Comparison of ENCODE assay signal across 21 cellular contexts in the genomic region with DNA sequence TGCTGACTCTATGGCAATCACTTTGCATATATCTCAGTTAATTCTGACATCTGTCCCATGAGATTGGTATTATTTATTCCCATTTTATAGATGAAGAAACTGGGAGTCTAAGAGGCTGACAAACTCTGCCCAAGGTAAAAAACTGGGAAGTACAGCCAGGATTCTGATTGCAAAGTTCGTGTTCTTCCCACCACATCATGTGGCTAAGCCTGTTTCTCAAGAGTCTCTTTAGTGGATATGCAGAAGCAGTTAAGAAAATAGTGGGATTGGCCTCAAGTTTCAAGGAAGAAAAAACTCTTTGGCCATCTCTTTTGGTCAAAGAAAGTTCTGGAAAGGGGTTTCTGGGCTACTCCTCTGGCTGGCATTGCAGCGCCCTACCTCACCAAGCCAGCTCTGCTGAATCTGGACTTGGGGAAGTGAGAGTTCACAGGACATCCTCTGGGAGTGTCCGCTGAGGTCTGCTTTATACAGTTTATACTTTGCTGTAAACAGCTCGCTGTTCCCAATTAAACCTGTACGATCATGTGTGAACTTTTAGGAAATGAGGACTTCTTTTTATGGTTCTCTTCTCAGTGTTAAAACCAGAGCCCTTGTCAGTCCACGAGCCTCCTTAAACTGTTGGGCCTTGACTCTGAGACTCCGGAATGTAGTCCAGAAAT. TPM values are rescaled to one million over a fixed set of nuclear protein-coding genes. Genes with fewer than 3 reads are reported as not detected.
DNase-seq lines count a peak whose midpoint lies in the region; TF ChIP-seq lines count a peak whose summit lies in the region.
"Had no signal": no experiment of that assay in that cellular context is flagged by ENCODE, and none has a peak within 500 bp of the region (broad histone marks: within the 10 kb centered on the region; RNA-seq: fewer than 3 reads in every experiment).

No MANE protein-coding gene starts in this region.

- H3K4me1 ChIP-seq in breast epithelium = no peaks in the 10 kb centered on the region
- H3K4me1 ChIP-seq in muscle layer of duodenum (ENCODE audit: control insufficient read depth in 1 of 2, insufficient read depth in 2 of 2, low read length in 2 of 2) = peaks cover 0 to 3% of the 10 kb centered on the region in 2 donors
- H3K4me1 ChIP-seq in transverse colon = peaks cover 12 to 52% (median 27%) of the 10 kb centered on the region in 4 donors
- H3K4me1 ChIP-seq in ovary (ENCODE audit: insufficient read depth) = peaks cover 2% of the 10 kb centered on the region
- H3K4me1 ChIP-seq: BE2C, HAP-1 had no signal

- TF ChIP-seq EP300 in transverse colon (IDR thresholded peaks at IDR 0.05; ENCODE audit: low read depth) (peak; percentile 95), ovary (IDR thresholded peaks at IDR 0.05) (no peak)

- H3K9me3 ChIP-seq in breast epithelium = no peaks in the 10 kb centered on the region
- no peaks in the 10 kb centered on the region for H3K9me3 ChIP-seq in muscle layer of duodenum (ENCODE audit: control insufficient read depth in 1 of 2, low read length in 2 of 2)
- H3K9me3 ChIP-seq in transverse colon = no peaks in the 10 kb centered on the region
- no peaks in the 10 kb centered on the region for H3K9me3 ChIP-seq in ovary
- H3K9me3 ChIP-seq: BE2C, HAP-1, neutrophil had no signal

- TF ChIP-seq POLR2A in breast epithelium (IDR thresholded peaks at IDR 0.05) (no peak), transverse colon (IDR thresholded peaks at IDR 0.05) (no peak), ovary (IDR thresholded peaks at IDR 0.05) (no peak)

- TF ChIP-seq CTCF in breast epithelium (IDR thresholded peaks at IDR 0.05) (no peak), MCF 10A (IDR thresholded peaks at IDR 0.05; ENCODE audit: unreplicated experiment) (no peak), fibroblast of mammary gland (conservative IDR thresholded peaks at IDR 0.05; ENCODE audit: control insufficient read depth, insufficient read depth, low read depth, low read length) (no peak), transverse colon (IDR thresholded peaks at IDR 0.05) (no peak), ovary (IDR thresholded peaks at IDR 0.05) (no peak)

- no TSS peak for BruUV-seq in MCF 10A (replicated peaks; lab: Mats Ljungman, UMichigan)

- POLR2A ChIA-PET in MCF 10A (lab: Yijun Ruan, JAX) (interaction anchor here (1.1 kb wide), 1 partner anchor 12 kb away, joined by 4 read pairs; a partner anchor contains a TSS), HEK293T (lab: Yijun Ruan, JAX) (interaction anchor here (1.7 kb wide), 1 partner anchor 12 kb away, joined by 6 read pairs; a partner anchor contains a TSS)

- no peak overlapping the region for H3K4me3 Mint-ChIP-seq in MCF 10A (ENCODE audit: unreplicated experiment)
- H3K4me3 Mint-ChIP-seq: activated CD4-positive, alpha-beta memory T cell treated with anti-CD3 and anti-CD28 coated beads, Interleukin-2, amount 10 ng/mL, durations not matched to agents 7 days and 5 days; activated naive CD4-positive, alpha-beta T cell treated with anti-CD3 and anti-CD28 coated beads, Interleukin-2, amount 50 U/mL, for 24 hours; mesothelial cell of epicardium had no signal

- no peak overlapping the region for H3K27ac Mint-ChIP-seq in MCF 10A (ENCODE audit: low read depth, unreplicated experiment)
- H3K27ac Mint-ChIP-seq: activated CD4-positive, alpha-beta memory T cell treated with anti-CD3 and anti-CD28 coated beads, Interleukin-2, amount 10 ng/mL, durations not matched to agents 7 days and 5 days; activated naive CD4-positive, alpha-beta T cell treated with anti-CD3 and anti-CD28 coated beads, Interleukin-2, amount 50 U/mL, for 24 hours; mesothelial cell of epicardium had no signal

- intact Hi-C loops in breast epithelium (cut with DNase I; ENCODE audit: low total_unique reads) (no loop called here), MCF 10A (cut with micrococcal nuclease) (no loop called here), transverse colon (cut with DNase I; ENCODE audit: low total_unique reads) (no loop called here), ovary (cut with DNase I) (no loop called here)

- DNase-seq in breast epithelium (ENCODE audit: low spot score in 2 of 2) = no peak
- DNase-seq in MCF 10A (ENCODE audit: unreplicated experiment) = no peak
- DNase-seq in fibroblast of mammary gland (ENCODE audit: low read depth) = peak; percentile 22
- peak; percentile 25 for DNase-seq in transverse colon
- no peak for DNase-seq in HEK293T (ENCODE audit: extremely low spot score)
- no peak for DNase-seq in NCI-H524 (lab: John Stamatoyannopoulos, UW)
- DNase-seq in ovary = no peak
- DNase-seq: activated CD4-positive, alpha-beta memory T cell treated with anti-CD3 and anti-CD28 coated beads, Interleukin-2, amount 10 ng/mL, durations not matched to agents 7 days and 5 days; activated T-cell treated with anti-CD3 and anti-CD28 coated beads, Interleukin-2, amount 50 U/mL, for 1 hour; BE2C; brain microvascular endothelial cell; KBM-7; NCI-H2029 treated with DMSO at 0.1 percent for 48 hours; stimulated activated CD4-positive, alpha-beta T cell treated with anti-CD3 and anti-CD28 coated beads, Interleukin-1b, Interleukin-23, amount 100 ng/mL, for 48 hours had no signal

- in situ Hi-C loops in transverse colon (cut with MboI; ENCODE audit: low pct_ligation_motif_present in 1 of 4, low pct_unique_long_range_greater_than_20kb in 1 of 4, low sequenced_read_pairs in 3 of 4) = no loop called here

- H3K27me3 ChIP-seq in breast epithelium (no peaks in the 10 kb centered on the region), muscle layer of duodenum (ENCODE audit: low read depth, low read length) (no peaks in the 10 kb centered on the region), transverse colon (no peaks in the 10 kb centered on the region), ovary (no peaks in the 10 kb centered on the region)
- H3K27me3 ChIP-seq: BE2C, brain microvascular endothelial cell, hepatocyte had no signal

- no peaks in the 10 kb centered on the region for H3K36me3 Mint-ChIP-seq in MCF 10A (ENCODE audit: insufficient read depth, unreplicated experiment)
- H3K36me3 Mint-ChIP-seq: activated naive CD4-positive, alpha-beta T cell treated with anti-CD3 and anti-CD28 coated beads, Interleukin-2, amount 50 U/mL, for 24 hours; mesothelial cell of epicardium had no signal

- H3K4me1 Mint-ChIP-seq in MCF 10A (ENCODE audit: insufficient read depth, unreplicated experiment) = no peaks in the 10 kb centered on the region
- H3K4me1 Mint-ChIP-seq: activated CD4-positive, alpha-beta memory T cell treated with anti-CD3 and anti-CD28 coated beads, Interleukin-2, amount 10 ng/mL, durations not matched to agents 7 days and 5 days; mesothelial cell of epicardium had no signal

- no peak overlapping the region for H3K4me3 ChIP-seq in breast epithelium
- no peak overlapping the region for H3K4me3 ChIP-seq in fibroblast of mammary gland (ENCODE audit: control insufficient read depth, low read depth, low read length)
- no peak overlapping the region for H3K4me3 ChIP-seq in muscle layer of duodenum (ENCODE audit: low read depth in 1 of 2, low read length in 2 of 2)
- H3K4me3 ChIP-seq in transverse colon = no peak overlapping the region
- H3K4me3 ChIP-seq in ovary = no peak overlapping the region
- H3K4me3 ChIP-seq: HAP-1, hepatocyte had no signal

- CTCF ChIA-PET in MCF 10A (lab: Yijun Ruan, JAX) = no interaction called here
- CTCF ChIA-PET in HEK293T (lab: Yijun Ruan, JAX) = interaction anchor here (0.7 kb wide), 1 partner anchor 162 kb away, joined by 5 read pairs; no protein-coding TSS in a partner anchor

- H3K27ac ChIP-seq in breast epithelium = peak overlapping the region; percentile 6 to 57
- H3K27ac ChIP-seq in muscle layer of duodenum (ENCODE audit: low read length) = peak overlapping the region; percentile 4
- H3K27ac ChIP-seq in transverse colon = peak overlapping the region; percentile 75 to 83 (median 80)
- no peak overlapping the region for H3K27ac ChIP-seq in ovary
- H3K27ac ChIP-seq: 22Rv1, brain microvascular endothelial cell, hepatocyte, neutrophil had no signal

- no peaks in the 10 kb centered on the region for H3K36me3 ChIP-seq in breast epithelium
- no peaks in the 10 kb centered on the region for H3K36me3 ChIP-seq in muscle layer of duodenum (ENCODE audit: control insufficient read depth in 1 of 2, insufficient read depth in 2 of 2, low read length in 2 of 2)
- no peaks in the 10 kb centered on the region for H3K36me3 ChIP-seq in transverse colon
- H3K36me3 ChIP-seq in ovary = no peaks in the 10 kb centered on the region
- H3K36me3 ChIP-seq: BE2C, brain microvascular endothelial cell, HAP-1, neutrophil had no signal

- 54% methylated on average over 7 of the region's 7 CpGs; no CpG with 5 or more reads in 1 of the 2 donors for WGBS in transverse colon (ENCODE audit: low coverage in 1 of 2), 2 donors
- WGBS in ovary, 3 donors = 67 to 80% (median 79%) methylated on average over 7 of the region's 7 CpGs

- no peaks in the 10 kb centered on the region for H3K9me3 Mint-ChIP-seq in MCF 10A (ENCODE audit: unreplicated experiment)
- H3K9me3 Mint-ChIP-seq: activated CD4-positive, alpha-beta memory T cell treated with anti-CD3 and anti-CD28 coated beads, Interleukin-2, amount 10 ng/mL, durations not matched to agents 7 days and 5 days; activated naive CD4-positive, alpha-beta T cell treated with anti-CD3 and anti-CD28 coated beads, Interleukin-2, amount 50 U/mL, for 24 hours; mesothelial cell of epicardium had no signal

- no peaks in the 10 kb centered on the region for H3K27me3 Mint-ChIP-seq in MCF 10A (ENCODE audit: insufficient read depth, unreplicated experiment)
- H3K27me3 Mint-ChIP-seq: activated naive CD4-positive, alpha-beta T cell treated with anti-CD3 and anti-CD28 coated beads, Interleukin-2, amount 50 U/mL, for 24 hours had no signal

TF ChIP-seq in HEK293T, 16 proteins besides CTCF, POLR2A, EP300 and RAD21:
- no peak for TF ChIP-seq TARDBP (IDR thresholded peaks at IDR 0.05)
- no peak for TF ChIP-seq HDGF (IDR thresholded peaks at IDR 0.05; ENCODE audit: borderline replicate concordance)
- no peak for TF ChIP-seq BHLHE40 (IDR thresholded peaks at IDR 0.05; ENCODE audit: borderline replicate concordance)
- TF ChIP-seq L3MBTL2 (conservative IDR thresholded peaks at IDR 0.05) = no peak
- no peak for TF ChIP-seq SP1 (IDR thresholded peaks at IDR 0.05)
- TF ChIP-seq ARNT (IDR thresholded peaks at IDR 0.05) = no peak
- TF ChIP-seq SUZ12 (IDR thresholded peaks at IDR 0.05) = no peak
- TF ChIP-seq NFRKB (IDR thresholded peaks at IDR 0.05) = no peak
- TF ChIP-seq FOXM1 (IDR thresholded peaks at IDR 0.05; ENCODE audit: borderline replicate concordance) = no peak
TF ChIP-seq in HEK293T: peak in this region for 0.

RNA-seq across cellular contexts. Expression of a gene that starts 12.2 kb away (rescaled TPM):
- 10 to 100 TPM; 49.8 to 87.2 (median 57.4) TPM for total RNA-seq in breast epithelium
- 27.3 and 34.3 TPM in 2 replicates for total RNA-seq in MCF 10A (2022)
- 10 to 100 TPM; 29.3 to 45.2 (median 38.0) TPM for total RNA-seq in transverse colon
- total RNA-seq in ovary = 10 to 100 TPM; 29.1 to 77.9 (median 62.2) TPM
- polyA plus RNA-seq in ovary = 10 to 100 TPM; 19.0 to 40.1 TPM

Comparison
In these comparisons a context has a peak if more than half of its experiments do, and no peak if none do; other contexts are left out.
1. DNase-seq: peak in fibroblast of mammary gland (single experiment) and transverse colon (single experiment); none in breast epithelium (0 of 2), MCF 10A (single experiment), HEK293T (single experiment), NCI-H524 (0 of 2) and ovary (0 of 5).
2. H3K27ac ChIP-seq: peak in breast epithelium (2 of 2), muscle layer of duodenum (single experiment) and transverse colon (4 of 4); none in ovary (0 of 2).